ENCODE assay signal across 1 cellular context in the genomic region with DNA sequence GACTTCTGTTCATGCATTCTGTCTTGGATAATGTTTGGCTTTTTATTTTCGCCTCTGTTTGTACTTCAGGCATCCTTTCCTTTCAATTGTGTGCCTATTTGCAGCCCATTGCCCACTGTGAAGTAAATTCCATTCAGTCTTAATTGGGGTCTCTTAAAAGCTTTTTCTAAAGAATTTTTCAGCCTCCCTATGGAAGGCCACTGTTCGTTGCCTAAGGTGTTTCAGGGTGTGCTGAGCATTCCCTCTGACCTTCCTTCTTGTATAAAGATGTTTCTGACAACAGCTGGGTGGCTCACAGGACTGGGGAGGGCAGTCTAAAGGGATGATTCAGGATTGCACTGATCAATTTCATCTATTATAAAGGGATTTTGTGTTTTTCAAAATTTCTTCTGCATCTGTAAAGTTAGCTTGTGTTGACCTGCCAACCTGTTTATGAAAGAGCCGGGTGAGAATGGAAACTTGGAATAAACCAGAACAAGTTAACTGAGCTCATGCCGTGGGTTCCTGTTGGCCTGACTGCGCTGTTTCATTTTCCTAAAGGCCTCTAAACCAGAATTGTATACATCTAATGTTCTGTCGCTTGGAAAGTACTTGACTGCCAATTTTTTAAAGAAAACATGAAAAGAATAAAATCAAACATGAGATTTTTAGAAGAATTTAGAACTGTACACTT.
TF ChIP-seq lines count a peak whose summit lies in the region.

No MANE protein-coding gene starts in this region.

TF ChIP-seq in GM23338, 12 proteins besides CTCF, POLR2A, EP300 and RAD21:
- TF ChIP-seq STAT1 (IDR thresholded peaks at IDR 0.05; ENCODE audit: unreplicated experiment) (no peak), JUNB (IDR thresholded peaks at IDR 0.05; ENCODE audit: unreplicated experiment) (no peak), ZNF114 (CRISPR knock-in tag; IDR thresholded peaks at IDR 0.05) (no peak), ZNF331 (CRISPR knock-in tag; IDR thresholded peaks at IDR 0.05; ENCODE audit: low read depth) (no peak), EZH2 (IDR thresholded peaks at IDR 0.05; ENCODE audit: low read depth, unreplicated experiment) (no peak), NANOG (IDR thresholded peaks at IDR 0.05; ENCODE audit: borderline replicate concordance) (no peak), CREB1 (CRISPR knock-in tag; IDR thresholded peaks at IDR 0.05; ENCODE audit: low read depth) (no peak), POLR2AphosphoS5 (IDR thresholded peaks at IDR 0.05; ENCODE audit: low read depth) (no peak)
- TF ChIP-seq, protein P1, sequence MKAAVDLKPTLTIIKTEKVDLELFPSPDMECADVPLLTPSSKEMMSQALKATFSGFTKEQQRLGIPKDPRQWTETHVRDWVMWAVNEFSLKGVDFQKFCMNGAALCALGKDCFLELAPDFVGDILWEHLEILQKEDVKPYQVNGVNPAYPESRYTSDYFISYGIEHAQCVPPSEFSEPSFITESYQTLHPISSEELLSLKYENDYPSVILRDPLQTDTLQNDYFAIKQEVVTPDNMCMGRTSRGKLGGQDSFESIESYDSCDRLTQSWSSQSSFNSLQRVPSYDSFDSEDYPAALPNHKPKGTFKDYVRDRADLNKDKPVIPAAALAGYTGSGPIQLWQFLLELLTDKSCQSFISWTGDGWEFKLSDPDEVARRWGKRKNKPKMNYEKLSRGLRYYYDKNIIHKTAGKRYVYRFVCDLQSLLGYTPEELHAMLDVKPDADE (IDR thresholded peaks at IDR 0.05) = no peak
- TF ChIP-seq, protein P2, sequence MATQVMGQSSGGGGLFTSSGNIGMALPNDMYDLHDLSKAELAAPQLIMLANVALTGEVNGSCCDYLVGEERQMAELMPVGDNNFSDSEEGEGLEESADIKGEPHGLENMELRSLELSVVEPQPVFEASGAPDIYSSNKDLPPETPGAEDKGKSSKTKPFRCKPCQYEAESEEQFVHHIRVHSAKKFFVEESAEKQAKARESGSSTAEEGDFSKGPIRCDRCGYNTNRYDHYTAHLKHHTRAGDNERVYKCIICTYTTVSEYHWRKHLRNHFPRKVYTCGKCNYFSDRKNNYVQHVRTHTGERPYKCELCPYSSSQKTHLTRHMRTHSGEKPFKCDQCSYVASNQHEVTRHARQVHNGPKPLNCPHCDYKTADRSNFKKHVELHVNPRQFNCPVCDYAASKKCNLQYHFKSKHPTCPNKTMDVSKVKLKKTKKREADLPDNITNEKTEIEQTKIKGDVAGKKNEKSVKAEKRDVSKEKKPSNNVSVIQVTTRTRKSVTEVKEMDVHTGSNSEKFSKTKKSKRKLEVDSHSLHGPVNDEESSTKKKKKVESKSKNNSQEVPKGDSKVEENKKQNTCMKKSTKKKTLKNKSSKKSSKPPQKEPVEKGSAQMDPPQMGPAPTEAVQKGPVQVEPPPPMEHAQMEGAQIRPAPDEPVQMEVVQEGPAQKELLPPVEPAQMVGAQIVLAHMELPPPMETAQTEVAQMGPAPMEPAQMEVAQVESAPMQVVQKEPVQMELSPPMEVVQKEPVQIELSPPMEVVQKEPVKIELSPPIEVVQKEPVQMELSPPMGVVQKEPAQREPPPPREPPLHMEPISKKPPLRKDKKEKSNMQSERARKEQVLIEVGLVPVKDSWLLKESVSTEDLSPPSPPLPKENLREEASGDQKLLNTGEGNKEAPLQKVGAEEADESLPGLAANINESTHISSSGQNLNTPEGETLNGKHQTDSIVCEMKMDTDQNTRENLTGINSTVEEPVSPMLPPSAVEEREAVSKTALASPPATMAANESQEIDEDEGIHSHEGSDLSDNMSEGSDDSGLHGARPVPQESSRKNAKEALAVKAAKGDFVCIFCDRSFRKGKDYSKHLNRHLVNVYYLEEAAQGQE (IDR thresholded peaks at IDR 0.05; ENCODE audit: unreplicated experiment) = no peak
TF ChIP-seq in GM23338: peak in this region for 0.
